Comparison of ENCODE assay signal across 8 cellular contexts in genomic region chr14:77028384-77029246, GRCh38. TPM values are rescaled to one million over a fixed set of nuclear protein-coding genes. Genes with fewer than 3 reads are reported as not detected.
A peak's percentile ranks its signal among the peaks of the same experiment; 100 is the strongest.
DNase-seq lines count a peak whose midpoint lies in the region; ATAC-seq, FAIRE-seq and TF ChIP-seq lines count a peak whose summit lies in the region.

Gene IRF2BPL (minus strand): TSS chr14:77028708. CDS start chr14:77027792, 916 bp downstream.

- ATAC-seq in HG03442 (IDR thresholded peaks at IDR 0.05; ENCODE audit: unreplicated experiment): peak; percentile 74

- peak within 1 kb of the TSS; percentile 93 for H3K9ac ChIP-seq in kidney (ENCODE audit: low read length in 2 of 2)

- H3K4me1 ChIP-seq in BE2C: peaks cover 11% of the 10 kb centered on the region
- H3K4me1 ChIP-seq in kidney (ENCODE audit: control insufficient read depth in 1 of 2, insufficient read depth in 1 of 2, low read depth in 1 of 2, low read length in 2 of 2): peaks cover 33 to 42% of the 10 kb centered on the region in 2 donors

- intact Hi-C loops in kidney (cut with DNase I): no loop called here

- H3K4me3 ChIP-seq in BE2C (ENCODE audit: low read depth, low read length) (peak within 1 kb of the TSS; percentile 93), kidney (ENCODE audit: low read length in 2 of 2) (peak within 1 kb of the TSS; percentile 76 to 86)

- TF ChIP-seq CTCF in BE2C (IDR thresholded peaks at IDR 0.05; ENCODE audit: low read depth, low read length) (no peak), kidney (IDR thresholded peaks at IDR 0.05; ENCODE audit: borderline replicate concordance, extremely low read depth, insufficient read depth) (no peak)

- peak; percentile 99 for DNase-seq in BE2C
- DNase-seq in GM19239 (ENCODE audit: insufficient read length, low spot score): peak; percentile 97
- DNase-seq in NCI-H510A treated with DMSO at 0.1 percent for 48 hours (lab: John Stamatoyannopoulos, UW): peak; percentile 97
- DNase-seq in activated CD4-positive, alpha-beta T cell treated with anti-CD3 and anti-CD28 coated beads for 1 hour: peak; percentile 90
- peak; percentile 87 to 95 for DNase-seq in cerebellar nuclear complex (lab: John Stamatoyannopoulos, UW)
- peak; percentile 100 for DNase-seq in kidney
- DNase-seq in stimulated activated CD4-positive, alpha-beta T cell treated with anti-CD3 and anti-CD28 coated beads, Interleukin-15, amount 100 ng/mL, for 24 hours: peak; percentile 95

- H3K36me3 ChIP-seq in BE2C (peaks cover 28% of the 10 kb centered on the region), kidney (ENCODE audit: control insufficient read depth in 1 of 2, insufficient read depth in 2 of 2, low read length in 2 of 2) (peaks cover 0 to 14% of the 10 kb centered on the region in 2 donors)

- H3K27me3 ChIP-seq in BE2C: no peaks in the 10 kb centered on the region

- FAIRE-seq in GM19239 (lab: Jason Lieb, UNC) (peak; percentile 93), kidney (lab: Jason Lieb, UNC) (no peak)

- H3K9me3 ChIP-seq in BE2C: no peaks in the 10 kb centered on the region
- no peaks in the 10 kb centered on the region for H3K9me3 ChIP-seq in kidney (ENCODE audit: control insufficient read depth in 1 of 2, low read length in 2 of 2)

- H3K27ac ChIP-seq in kidney (ENCODE audit: low read depth in 2 of 2, low read length in 2 of 2): peak within 1 kb of the TSS; percentile 99

RNA-seq across cellular contexts. Expression of gene IRF2BPL, which starts in this region (rescaled TPM):
- 148 TPM for polyA plus RNA-seq in BE2C (2012; ENCODE audit: insufficient read depth, insufficient read length, low read depth)
- 97.1 TPM for total RNA-seq in kidney
- polyA plus RNA-seq in kidney (ENCODE audit: insufficient read depth, low read depth, low replicate concordance): 15.7 TPM

Comparison
In these comparisons a context has a peak if more than half of its experiments do, and no peak if none do; other contexts are left out.
1. Peak in every context shown above with its lines: DNase-seq, ATAC-seq, H3K4me3 ChIP-seq and H3K27ac ChIP-seq.